In genomic region chr20:41538810-41539596, GRCh38 we compare ENCODE assay signal across 1 cellular context.
TF ChIP-seq lines count a peak whose summit lies in the region.

No MANE protein-coding gene starts in this region.

TF ChIP-seq in K562, 482 proteins besides CTCF, POLR2A, EP300 and RAD21 (continued from another document and continues in another):
- TF ChIP-seq ZNF655 (CRISPR knock-in tag; IDR thresholded peaks at IDR 0.05) = no peak
- no peak for TF ChIP-seq ATF4 (CRISPR knock-in tag; IDR thresholded peaks at IDR 0.05)
- peak; percentile 38; the same call in 1 of the 2 replicates for TF ChIP-seq SMARCA4 (IDR thresholded peaks at IDR 0.05)
- TF ChIP-seq ZNF830 (CRISPR knock-in tag; IDR thresholded peaks at IDR 0.05) = no peak
- TF ChIP-seq TAF15 (IDR thresholded peaks at IDR 0.05; ENCODE audit: low read depth, low read length) = no peak
- no peak for TF ChIP-seq ILF3 (IDR thresholded peaks at IDR 0.05; ENCODE audit: borderline replicate concordance)
- TF ChIP-seq ZNF140 (CRISPR knock-in tag; IDR thresholded peaks at IDR 0.05) = no peak
- TF ChIP-seq BRD9 (IDR thresholded peaks at IDR 0.05; ENCODE audit: low read depth, partially characterized antibody) = no peak
- TF ChIP-seq SPI1 (IDR thresholded peaks at IDR 0.05; ENCODE audit: borderline replicate concordance, low read depth, low read length) = no peak
- TF ChIP-seq ZNF780A (CRISPR knock-in tag; IDR thresholded peaks at IDR 0.05) = no peak
- no peak for TF ChIP-seq ZFP30 (CRISPR knock-in tag; IDR thresholded peaks at IDR 0.05; ENCODE audit: borderline replicate concordance)
- no peak for TF ChIP-seq HEY1 (CRISPR knock-in tag; IDR thresholded peaks at IDR 0.05; ENCODE audit: borderline replicate concordance)
- TF ChIP-seq FOXJ3 (CRISPR knock-in tag; IDR thresholded peaks at IDR 0.05) = no peak
- TF ChIP-seq, protein P1, sequence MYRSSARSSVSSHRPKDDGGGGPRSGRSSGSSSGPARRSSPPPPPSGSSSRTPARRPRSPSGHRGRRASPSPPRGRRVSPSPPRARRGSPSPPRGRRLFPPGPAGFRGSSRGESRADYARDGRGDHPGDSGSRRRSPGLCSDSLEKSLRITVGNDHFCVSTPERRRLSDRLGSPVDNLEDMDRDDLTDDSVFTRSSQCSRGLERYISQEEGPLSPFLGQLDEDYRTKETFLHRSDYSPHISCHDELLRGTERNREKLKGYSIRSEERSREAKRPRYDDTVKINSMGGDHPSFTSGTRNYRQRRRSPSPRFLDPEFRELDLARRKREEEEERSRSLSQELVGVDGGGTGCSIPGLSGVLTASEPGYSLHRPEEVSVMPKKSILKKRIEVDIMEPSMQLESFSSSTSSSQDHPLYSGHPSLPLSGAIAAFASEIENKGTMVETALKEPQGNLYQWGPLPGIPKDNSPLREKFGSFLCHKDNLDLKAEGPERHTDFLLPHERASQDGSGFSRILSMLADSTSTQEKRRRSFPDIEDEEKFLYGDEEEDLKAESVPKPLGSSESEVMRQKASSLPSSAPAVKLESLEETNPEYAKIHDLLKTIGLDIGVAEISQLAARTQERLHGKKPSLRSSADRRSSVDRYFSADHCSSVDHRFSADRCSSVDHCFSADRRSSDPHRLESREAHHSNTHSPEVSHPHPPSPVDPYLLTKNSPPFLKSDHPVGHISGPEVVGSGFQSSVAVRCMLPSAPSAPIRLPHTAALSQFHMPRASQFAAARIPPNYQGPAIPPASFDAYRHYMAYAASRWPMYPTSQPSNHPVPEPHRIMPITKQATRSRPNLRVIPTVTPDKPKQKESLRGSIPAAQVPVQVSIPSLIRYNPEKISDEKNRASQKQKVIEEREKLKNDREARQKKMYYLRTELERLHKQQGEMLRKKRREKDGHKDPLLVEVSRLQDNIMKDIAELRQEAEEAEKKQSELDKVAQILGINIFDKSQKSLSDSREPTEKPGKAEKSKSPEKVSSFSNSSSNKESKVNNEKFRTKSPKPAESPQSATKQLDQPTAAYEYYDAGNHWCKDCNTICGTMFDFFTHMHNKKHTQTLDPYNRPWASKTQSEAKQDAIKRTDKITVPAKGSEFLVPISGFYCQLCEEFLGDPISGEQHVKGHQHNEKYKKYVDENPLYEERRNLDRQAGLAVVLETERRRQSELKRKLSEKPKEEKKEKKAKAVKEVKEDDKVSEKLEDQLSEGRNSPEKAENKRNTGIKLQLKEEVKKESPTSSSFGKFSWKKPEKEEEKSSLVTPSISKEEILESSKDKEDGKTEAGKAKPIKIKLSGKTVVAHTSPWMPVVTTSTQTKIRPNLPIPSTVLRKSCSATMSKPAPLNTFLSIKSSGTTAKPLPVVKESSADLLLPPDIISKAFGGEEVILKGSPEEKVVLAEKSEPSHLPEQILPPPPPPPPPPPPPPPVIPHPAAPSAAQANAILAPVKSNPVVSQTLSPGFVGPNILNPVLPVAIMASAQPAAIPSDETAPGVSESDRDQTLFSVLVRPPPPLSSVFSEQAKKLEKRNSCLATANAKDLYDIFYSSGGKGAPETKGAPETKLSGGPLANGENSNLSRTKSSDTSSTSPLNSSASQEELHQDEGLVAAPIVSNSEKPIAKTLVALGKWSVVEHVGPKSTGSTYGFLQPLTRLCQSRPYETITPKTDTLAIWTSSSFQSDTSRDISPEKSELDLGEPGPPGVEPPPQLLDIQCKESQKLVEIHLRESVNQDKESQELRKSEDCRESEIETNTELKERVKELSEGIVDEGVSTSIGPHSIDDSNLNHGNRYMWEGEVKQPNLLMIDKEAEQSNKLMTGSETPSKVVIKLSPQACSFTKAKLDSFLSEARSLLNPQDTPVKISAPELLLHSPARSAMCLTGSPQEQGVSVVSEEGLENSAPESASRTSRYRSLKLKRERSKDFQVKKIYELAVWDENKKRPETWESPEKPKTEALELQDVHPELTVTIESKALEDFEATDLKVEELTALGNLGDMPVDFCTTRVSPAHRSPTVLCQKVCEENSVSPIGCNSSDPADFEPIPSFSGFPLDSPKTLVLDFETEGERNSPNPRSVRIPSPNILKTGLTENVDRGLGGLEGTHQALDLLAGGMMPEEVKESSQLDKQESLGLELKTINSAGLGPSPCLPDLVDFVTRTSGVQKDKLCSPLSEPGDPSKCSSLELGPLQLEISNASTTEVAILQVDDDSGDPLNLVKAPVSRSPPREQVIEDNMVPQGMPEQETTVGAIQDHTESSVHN (IDR thresholded peaks at IDR 0.05; ENCODE audit: borderline replicate concordance in 1 of 2, low read depth in 1 of 2) = no peak
- TF ChIP-seq SMC3 (conservative IDR thresholded peaks at IDR 0.05; ENCODE audit: insufficient read depth, low read depth, low read length) = no peak
- TF ChIP-seq CCAR2 (IDR thresholded peaks at IDR 0.05; ENCODE audit: low read depth, low read length) = no peak
- TF ChIP-seq GATA2 (CRISPR knock-in tag; IDR thresholded peaks at IDR 0.05) = 0 out of 2 replicates have a peak, but pooled peaks have one; percentile 20
- no peak for TF ChIP-seq ZNF197 (CRISPR knock-in tag; IDR thresholded peaks at IDR 0.05; ENCODE audit: low read depth)
- peak; percentile 84 for TF ChIP-seq TCF3 (CRISPR knock-in tag; IDR thresholded peaks at IDR 0.05)
- no peak for TF ChIP-seq NBN (IDR thresholded peaks at IDR 0.05; ENCODE audit: low read depth)
- no peak for TF ChIP-seq PPARD (CRISPR knock-in tag; IDR thresholded peaks at IDR 0.05)
- TF ChIP-seq ETS2 (tag; IDR thresholded peaks at IDR 0.05; ENCODE audit: borderline replicate concordance, poor library complexity, severe bottlenecking) = no peak
- no peak for TF ChIP-seq BDP1 (IDR thresholded peaks at IDR 0.05; ENCODE audit: insufficient read depth, insufficient read length)
- no peak for TF ChIP-seq ZNF431 (CRISPR knock-in tag; IDR thresholded peaks at IDR 0.05)
- TF ChIP-seq, protein P2, sequence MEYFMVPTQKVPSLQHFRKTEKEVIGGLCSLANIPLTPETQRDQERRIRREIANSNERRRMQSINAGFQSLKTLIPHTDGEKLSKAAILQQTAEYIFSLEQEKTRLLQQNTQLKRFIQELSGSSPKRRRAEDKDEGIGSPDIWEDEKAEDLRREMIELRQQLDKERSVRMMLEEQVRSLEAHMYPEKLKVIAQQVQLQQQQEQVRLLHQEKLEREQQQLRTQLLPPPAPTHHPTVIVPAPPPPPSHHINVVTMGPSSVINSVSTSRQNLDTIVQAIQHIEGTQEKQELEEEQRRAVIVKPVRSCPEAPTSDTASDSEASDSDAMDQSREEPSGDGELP (CRISPR knock-in tag; IDR thresholded peaks at IDR 0.05; ENCODE audit: borderline replicate concordance) = no peak
- no peak for TF ChIP-seq ZNF311 (CRISPR knock-in tag; IDR thresholded peaks at IDR 0.05)
- TF ChIP-seq MEF2A (IDR thresholded peaks at IDR 0.05; ENCODE audit: control insufficient read depth, low read depth, low read length) = no peak
- TF ChIP-seq, protein P3, sequence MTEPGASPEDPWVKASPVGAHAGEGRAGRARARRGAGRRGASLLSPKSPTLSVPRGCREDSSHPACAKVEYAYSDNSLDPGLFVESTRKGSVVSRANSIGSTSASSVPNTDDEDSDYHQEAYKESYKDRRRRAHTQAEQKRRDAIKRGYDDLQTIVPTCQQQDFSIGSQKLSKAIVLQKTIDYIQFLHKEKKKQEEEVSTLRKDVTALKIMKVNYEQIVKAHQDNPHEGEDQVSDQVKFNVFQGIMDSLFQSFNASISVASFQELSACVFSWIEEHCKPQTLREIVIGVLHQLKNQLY (CRISPR knock-in tag; conservative IDR thresholded peaks at IDR 0.05) = no peak
- TF ChIP-seq ZNF398 (CRISPR knock-in tag; IDR thresholded peaks at IDR 0.05) = no peak
- TF ChIP-seq ARID2 (IDR thresholded peaks at IDR 0.05) = no peak
- TF ChIP-seq YY1 (IDR thresholded peaks at IDR 0.05; ENCODE audit: borderline replicate concordance in 1 of 3, control insufficient read depth in 1 of 3, extremely low read depth in 1 of 3, insufficient read depth in 3 of 3, insufficient read length in 1 of 3, insufficient replicate concordance in 2 of 3, low read depth in 1 of 3, low read length in 2 of 3) = peak in 1 of 3 experiments; percentile 28
- no peak for TF ChIP-seq GATAD2A (IDR thresholded peaks at IDR 0.05)
- no peak; the same call in 1 of the 2 replicates for TF ChIP-seq SMARCE1 (IDR thresholded peaks at IDR 0.05)
- TF ChIP-seq ZNF699 (CRISPR knock-in tag; IDR thresholded peaks at IDR 0.05; ENCODE audit: insufficient replicate concordance) = no peak
- no peak for TF ChIP-seq ARID4B (CRISPR knock-in tag; IDR thresholded peaks at IDR 0.05)
